ENCODE assay signal across 20 cellular contexts in the genomic region with DNA sequence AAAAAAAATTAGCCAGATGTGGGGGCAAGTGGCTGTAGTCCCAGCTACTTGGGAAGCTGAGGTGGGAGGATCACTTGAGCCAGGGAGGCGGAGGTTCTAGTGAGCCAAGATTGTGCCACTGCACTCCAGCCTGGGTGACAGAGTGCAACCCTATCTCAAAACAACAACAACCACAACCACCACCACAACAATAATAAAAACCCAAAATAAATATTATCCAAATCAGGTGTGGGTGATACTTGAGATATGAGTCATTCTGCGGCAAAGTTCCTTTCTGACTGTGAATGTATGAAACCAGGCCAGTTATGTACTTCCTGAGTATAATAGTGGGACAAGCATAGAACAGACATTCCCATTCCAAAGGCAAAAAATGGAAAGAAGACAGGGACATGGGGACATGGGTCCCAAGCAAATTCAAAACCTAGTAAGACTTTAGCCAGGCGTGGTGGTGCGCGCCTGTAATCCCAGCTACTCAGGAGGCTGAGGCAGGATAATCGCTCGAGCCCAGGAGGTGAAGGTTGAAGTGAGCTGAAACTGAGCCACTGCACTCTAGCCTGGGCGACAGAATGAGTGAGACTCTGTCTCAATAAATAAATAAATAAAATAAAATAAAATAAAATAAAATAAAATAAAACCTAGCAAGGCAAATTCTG. TPM values are rescaled to one million over a fixed set of nuclear protein-coding genes. Genes with fewer than 3 reads are reported as not detected.
DNase-seq lines count a peak whose midpoint lies in the region; ATAC-seq and TF ChIP-seq lines count a peak whose summit lies in the region.
"Had no signal": no experiment of that assay in that cellular context is flagged by ENCODE, and none has a peak within 500 bp of the region (broad histone marks: within the 10 kb centered on the region; RNA-seq: fewer than 3 reads in every experiment).

No MANE protein-coding gene starts in this region.

- H3K36me3 Mint-ChIP-seq in WTC11 = no peaks in the 10 kb centered on the region

- H3K4me3 Mint-ChIP-seq in WTC11 = no peak overlapping the region

- H3K27me3 ChIP-seq in foreskin keratinocyte (no peaks in the 10 kb centered on the region), esophagus squamous epithelium (no peaks in the 10 kb centered on the region)
- H3K27me3 ChIP-seq: body of pancreas, dorsolateral prefrontal cortex, neutrophil, stomach had no signal

- WGBS in esophagus squamous epithelium, 2 donors = 86 to 89% methylated on average over 7 to 8 of the region's 8 CpGs

- H3K27ac ChIP-seq in foreskin keratinocyte = no peak overlapping the region
- H3K27ac ChIP-seq in esophagus squamous epithelium = no peak overlapping the region
- H3K27ac ChIP-seq: body of pancreas, dorsolateral prefrontal cortex, HL-60, neutrophil, stomach had no signal

- H3K4me3 ChIP-seq in esophagus squamous epithelium = no peak overlapping the region
- H3K4me3 ChIP-seq: body of pancreas, dorsolateral prefrontal cortex, stomach had no signal

- intact Hi-C loops in esophagus squamous epithelium (cut with DNase I) = no loop called here

- TF ChIP-seq CTCF in WTC11 (IDR thresholded peaks at IDR 0.05) (no peak), foreskin keratinocyte (conservative IDR thresholded peaks at IDR 0.05) (no peak), esophagus squamous epithelium (IDR thresholded peaks at IDR 0.05) (no peak)

- H3K4me1 ChIP-seq in foreskin keratinocyte (peaks cover 7% of the 10 kb centered on the region), esophagus squamous epithelium (no peaks in the 10 kb centered on the region)
- H3K4me1 ChIP-seq: body of pancreas, stomach had no signal

- peak; percentile 57 for ATAC-seq in HG03354 (IDR thresholded peaks at IDR 0.05; ENCODE audit: poor library complexity, severe bottlenecking, unreplicated experiment)
- no peak for ATAC-seq in WTC11
- ATAC-seq in foreskin keratinocyte = peak; percentile 74
- no peak for ATAC-seq in GM21576 (IDR thresholded peaks at IDR 0.05; ENCODE audit: unreplicated experiment)
- ATAC-seq: body of pancreas, left cardiac atrium had no signal

- no peaks in the 10 kb centered on the region for H3K9me3 ChIP-seq in esophagus squamous epithelium
- H3K9me3 ChIP-seq: body of pancreas, neutrophil, stomach had no signal

- peak; percentile 22 for DNase-seq in EL
- no peak for DNase-seq in WTC11 (ENCODE audit: low spot score)
- DNase-seq in foreskin keratinocyte = peak; percentile 40 to 62
- no peak for DNase-seq in amniotic stem cell (lab: John Stamatoyannopoulos, UW)
- no peak for DNase-seq in esophagus squamous epithelium (lab: John Stamatoyannopoulos, UW)
- no peak for DNase-seq in NCI-H1417 treated with DMSO at 0.1 percent for 48 hours (lab: John Stamatoyannopoulos, UW)
- DNase-seq: AML-193, body of pancreas, Calu3, dorsolateral prefrontal cortex, hippocampal formation, KBM-7, left cardiac atrium, NCI-H1105, SHP77 treated with DMSO at 0.1 percent for 48 hours, stomach had no signal

- H3K27me3 Mint-ChIP-seq in WTC11 (ENCODE audit: low read depth) = no peaks in the 10 kb centered on the region

- no peaks in the 10 kb centered on the region for H3K36me3 ChIP-seq in esophagus squamous epithelium
- H3K36me3 ChIP-seq: neutrophil had no signal

- CTCF ChIA-PET in WTC11 (lab: Charles Lee) = interaction anchor here (0.8 to 1.5 kb wide), 2 partner anchors 32 to 112 kb away, joined by 3 to 5 read pairs; a partner anchor contains a TSS

- POLR2A ChIA-PET in WTC11 (lab: Charles Lee) = no interaction called here

- no peak overlapping the region for H3K27ac Mint-ChIP-seq in WTC11

- peaks cover 3% of the 10 kb centered on the region; the same call in 1 of the 2 replicates for H3K9me3 Mint-ChIP-seq in WTC11

- no peaks in the 10 kb centered on the region for H3K4me1 Mint-ChIP-seq in WTC11

- TF ChIP-seq POLR2A in esophagus squamous epithelium (IDR thresholded peaks at IDR 0.05) = no peak

TF ChIP-seq in WTC11, 78 proteins besides CTCF, POLR2A, EP300 and RAD21:
- TF ChIP-seq TCF7 (CRISPR knock-in tag; IDR thresholded peaks at IDR 0.05; ENCODE audit: low read depth) = no peak
- no peak for TF ChIP-seq ZNF263 (CRISPR knock-in tag; IDR thresholded peaks at IDR 0.05; ENCODE audit: low read depth)
- peak; percentile 70; the same call in 1 of the 2 replicates for TF ChIP-seq HMGA2 (CRISPR knock-in tag; IDR thresholded peaks at IDR 0.05)
- no peak for TF ChIP-seq ZNF232 (CRISPR knock-in tag; IDR thresholded peaks at IDR 0.05)
- TF ChIP-seq, protein P1, sequence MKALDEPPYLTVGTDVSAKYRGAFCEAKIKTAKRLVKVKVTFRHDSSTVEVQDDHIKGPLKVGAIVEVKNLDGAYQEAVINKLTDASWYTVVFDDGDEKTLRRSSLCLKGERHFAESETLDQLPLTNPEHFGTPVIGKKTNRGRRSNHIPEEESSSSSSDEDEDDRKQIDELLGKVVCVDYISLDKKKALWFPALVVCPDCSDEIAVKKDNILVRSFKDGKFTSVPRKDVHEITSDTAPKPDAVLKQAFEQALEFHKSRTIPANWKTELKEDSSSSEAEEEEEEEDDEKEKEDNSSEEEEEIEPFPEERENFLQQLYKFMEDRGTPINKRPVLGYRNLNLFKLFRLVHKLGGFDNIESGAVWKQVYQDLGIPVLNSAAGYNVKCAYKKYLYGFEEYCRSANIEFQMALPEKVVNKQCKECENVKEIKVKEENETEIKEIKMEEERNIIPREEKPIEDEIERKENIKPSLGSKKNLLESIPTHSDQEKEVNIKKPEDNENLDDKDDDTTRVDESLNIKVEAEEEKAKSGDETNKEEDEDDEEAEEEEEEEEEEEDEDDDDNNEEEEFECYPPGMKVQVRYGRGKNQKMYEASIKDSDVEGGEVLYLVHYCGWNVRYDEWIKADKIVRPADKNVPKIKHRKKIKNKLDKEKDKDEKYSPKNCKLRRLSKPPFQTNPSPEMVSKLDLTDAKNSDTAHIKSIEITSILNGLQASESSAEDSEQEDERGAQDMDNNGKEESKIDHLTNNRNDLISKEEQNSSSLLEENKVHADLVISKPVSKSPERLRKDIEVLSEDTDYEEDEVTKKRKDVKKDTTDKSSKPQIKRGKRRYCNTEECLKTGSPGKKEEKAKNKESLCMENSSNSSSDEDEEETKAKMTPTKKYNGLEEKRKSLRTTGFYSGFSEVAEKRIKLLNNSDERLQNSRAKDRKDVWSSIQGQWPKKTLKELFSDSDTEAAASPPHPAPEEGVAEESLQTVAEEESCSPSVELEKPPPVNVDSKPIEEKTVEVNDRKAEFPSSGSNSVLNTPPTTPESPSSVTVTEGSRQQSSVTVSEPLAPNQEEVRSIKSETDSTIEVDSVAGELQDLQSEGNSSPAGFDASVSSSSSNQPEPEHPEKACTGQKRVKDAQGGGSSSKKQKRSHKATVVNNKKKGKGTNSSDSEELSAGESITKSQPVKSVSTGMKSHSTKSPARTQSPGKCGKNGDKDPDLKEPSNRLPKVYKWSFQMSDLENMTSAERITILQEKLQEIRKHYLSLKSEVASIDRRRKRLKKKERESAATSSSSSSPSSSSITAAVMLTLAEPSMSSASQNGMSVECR (CRISPR knock-in tag; IDR thresholded peaks at IDR 0.05; ENCODE audit: borderline replicate concordance) = no peak
- TF ChIP-seq, protein P2, sequence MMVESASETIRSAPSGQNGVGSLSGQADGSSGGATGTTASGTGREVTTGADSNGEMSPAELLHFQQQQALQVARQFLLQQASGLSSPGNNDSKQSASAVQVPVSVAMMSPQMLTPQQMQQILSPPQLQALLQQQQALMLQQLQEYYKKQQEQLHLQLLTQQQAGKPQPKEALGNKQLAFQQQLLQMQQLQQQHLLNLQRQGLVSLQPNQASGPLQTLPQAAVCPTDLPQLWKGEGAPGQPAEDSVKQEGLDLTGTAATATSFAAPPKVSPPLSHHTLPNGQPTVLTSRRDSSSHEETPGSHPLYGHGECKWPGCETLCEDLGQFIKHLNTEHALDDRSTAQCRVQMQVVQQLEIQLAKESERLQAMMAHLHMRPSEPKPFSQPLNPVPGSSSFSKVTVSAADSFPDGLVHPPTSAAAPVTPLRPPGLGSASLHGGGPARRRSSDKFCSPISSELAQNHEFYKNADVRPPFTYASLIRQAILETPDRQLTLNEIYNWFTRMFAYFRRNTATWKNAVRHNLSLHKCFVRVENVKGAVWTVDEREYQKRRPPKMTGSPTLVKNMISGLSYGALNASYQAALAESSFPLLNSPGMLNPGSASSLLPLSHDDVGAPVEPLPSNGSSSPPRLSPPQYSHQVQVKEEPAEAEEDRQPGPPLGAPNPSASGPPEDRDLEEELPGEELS (CRISPR knock-in tag; IDR thresholded peaks at IDR 0.05) = no peak
- no peak for TF ChIP-seq PRRX2 (CRISPR knock-in tag; IDR thresholded peaks at IDR 0.05)

RNA-seq across cellular contexts. Expression of a gene that starts 9.7 kb away (rescaled TPM):
- 42.2 to 51.8 TPM (median 47.5 TPM) in 3 replicates for total RNA-seq in WTC11 (2021)
- total RNA-seq in foreskin keratinocyte = 35.2 and 38.0 TPM in 2 replicates
- 6.0 and 7.2 TPM in 2 replicates for polyA plus RNA-seq in foreskin keratinocyte
- 10 to 100 TPM; 19.0 to 50.7 (median 37.5) TPM for total RNA-seq in esophagus squamous epithelium

RNA-seq across cellular contexts. Expression of a gene that starts 31.8 kb away (rescaled TPM):
- total RNA-seq in WTC11 (2021) (17.1 to 20.7 TPM (median 19.2 TPM) in 3 replicates), foreskin keratinocyte (15.5 and 18.1 TPM in 2 replicates), esophagus squamous epithelium (1 to 10 TPM; 6.2 to 8.0 (median 7.5) TPM)
- polyA plus RNA-seq in foreskin keratinocyte = 3.7 and 6.2 TPM in 2 replicates

Comparison
In these comparisons a context has a peak if more than half of its experiments do, and no peak if none do; other contexts are left out.
1. DNase-seq: peak in EL (single experiment) and foreskin keratinocyte (2 of 2); none in WTC11 (single experiment), amniotic stem cell (single experiment), esophagus squamous epithelium (single experiment) and NCI-H1417 treated with DMSO at 0.1 percent for 48 hours (single experiment).
2. ATAC-seq: peak in HG03354 (single experiment) and foreskin keratinocyte (single experiment); none in WTC11 (single experiment) and GM21576 (single experiment).